Comparison of ENCODE assay signal across 20 cellular contexts in the genomic region with DNA sequence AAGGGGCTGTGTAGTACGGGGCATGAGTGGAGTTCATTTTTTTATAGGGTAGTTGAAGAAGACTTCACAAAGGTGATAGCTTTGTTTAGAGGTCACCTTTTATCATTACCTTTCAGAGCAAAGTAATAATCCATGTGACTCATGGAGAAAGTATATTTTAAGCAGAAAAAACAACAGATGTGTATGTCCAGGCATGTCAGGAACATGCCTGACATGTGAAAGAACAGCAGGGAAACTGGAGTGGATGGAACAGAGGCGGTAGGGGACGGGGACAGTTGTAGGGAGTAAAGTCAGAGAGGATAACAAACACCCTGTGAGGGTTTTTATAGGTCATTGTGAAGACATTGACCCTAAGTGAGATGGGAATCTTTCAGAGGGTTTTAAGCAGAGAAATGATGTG.
DNase-seq lines count a peak whose midpoint lies in the region; ATAC-seq and TF ChIP-seq lines count a peak whose summit lies in the region.
"Had no signal": no experiment of that assay in that cellular context is flagged by ENCODE, and none has a peak within 500 bp of the region (broad histone marks: within the 10 kb centered on the region; RNA-seq: fewer than 3 reads in every experiment).

No MANE protein-coding gene starts in this region.

- H3K36me3 ChIP-seq in Caco-2 (ENCODE audit: control insufficient read depth, insufficient read depth, low read length) (no peaks in the 10 kb centered on the region), GM23338 (ENCODE audit: insufficient read depth) (peaks cover 50% of the 10 kb centered on the region), esophagus squamous epithelium (peaks cover 0 to 70% (median 0%) of the 10 kb centered on the region in 3 donors)
- H3K36me3 ChIP-seq: thoracic aorta had no signal

- intact Hi-C loops in Caco-2 (cut with micrococcal nuclease; ENCODE audit: unreplicated experiment), result no loop called here
- intact Hi-C loops in esophagus squamous epithelium (cut with DNase I), result no loop called here
- intact Hi-C loops in posterior cingulate gyrus (cut with DNase I), result no loop called here

- H3K27ac Mint-ChIP-seq in Caco-2 (ENCODE audit: unreplicated experiment), result peak overlapping the region; percentile 1
- H3K27ac Mint-ChIP-seq in GM23338, result peak overlapping the region; percentile 72; the same call in 1 of the 2 replicates
- peak overlapping the region; percentile 32 for H3K27ac Mint-ChIP-seq in activated naive CD8-positive, alpha-beta T cell treated with anti-CD3 and anti-CD28 coated beads for 36 hours
- peak overlapping the region; percentile 28 for H3K27ac Mint-ChIP-seq in memory B cell
- H3K27ac Mint-ChIP-seq: T-helper 17 cell had no signal

- POLR2A ChIA-PET in Caco-2 (lab: Charles Lee), result no interaction called here

- DNase-seq in Caco-2 (no peak), GM23338 (ENCODE audit: low spot score) (no peak), memory B cell (ENCODE audit: low spot score in 2 of 2) (no peak), esophagus squamous epithelium (lab: John Stamatoyannopoulos, UW) (no peak), posterior cingulate gyrus (no peak)
- DNase-seq in activated naive CD8-positive, alpha-beta T cell treated with anti-CD3 and anti-CD28 coated beads for 36 hours, result no peak
- DNase-seq: activated CD4-positive, CD25-positive, alpha-beta regulatory T cell; activated T-cell treated with anti-CD3 and anti-CD28 coated beads for 4 hours; BE2C; cortex of kidney; left ventricle myocardium superior; MV-4-11; NCI-H2029 treated with DMSO at 0.1 percent for 48 hours; SHP77; stimulated activated CD4-positive, alpha-beta T cell treated with anti-CD3 and anti-CD28 coated beads, Interleukin-4, amount 100 ng/mL, for 1 hour; T-helper 17 cell had no signal

- H3K27me3 ChIP-seq in Caco-2 (replicated peaks; ENCODE audit: control insufficient read depth, insufficient read depth, low read length) (no peaks in the 10 kb centered on the region), GM23338 (ENCODE audit: insufficient read depth) (no peaks in the 10 kb centered on the region), esophagus squamous epithelium (no peaks in the 10 kb centered on the region)
- H3K27me3 ChIP-seq: BE2C had no signal

- no peak overlapping the region for H3K4me3 Mint-ChIP-seq in Caco-2 (ENCODE audit: unreplicated experiment)
- H3K4me3 Mint-ChIP-seq in GM23338, result no peak overlapping the region
- no peak overlapping the region for H3K4me3 Mint-ChIP-seq in activated naive CD8-positive, alpha-beta T cell treated with anti-CD3 and anti-CD28 coated beads for 36 hours
- H3K4me3 Mint-ChIP-seq in memory B cell, result no peak overlapping the region
- H3K4me3 Mint-ChIP-seq: T-helper 17 cell had no signal

- no peaks in the 10 kb centered on the region for H3K4me1 ChIP-seq in Caco-2
- no peaks in the 10 kb centered on the region for H3K4me1 ChIP-seq in GM23338 (ENCODE audit: insufficient read depth)
- H3K4me1 ChIP-seq in esophagus squamous epithelium, result no peaks in the 10 kb centered on the region
- H3K4me1 ChIP-seq: BE2C, parathyroid adenoma had no signal

- TF ChIP-seq POLR2A in esophagus squamous epithelium (IDR thresholded peaks at IDR 0.05), result no peak

- peaks cover 31% of the 10 kb centered on the region for H3K36me3 Mint-ChIP-seq in Caco-2 (ENCODE audit: insufficient read depth, unreplicated experiment)
- peaks cover 82% of the 10 kb centered on the region for H3K36me3 Mint-ChIP-seq in GM23338 (ENCODE audit: low read depth)
- peaks cover 14% of the 10 kb centered on the region for H3K36me3 Mint-ChIP-seq in activated naive CD8-positive, alpha-beta T cell treated with anti-CD3 and anti-CD28 coated beads for 36 hours
- H3K36me3 Mint-ChIP-seq in memory B cell, result peaks cover 16% of the 10 kb centered on the region

- peaks cover 7% of the 10 kb centered on the region; the same call in 1 of the 2 replicates for H4K20me1 ChIP-seq in GM23338 (replicated peaks; ENCODE audit: insufficient read depth)

- H3K27me3 Mint-ChIP-seq in Caco-2 (ENCODE audit: insufficient read depth, unreplicated experiment) (no peaks in the 10 kb centered on the region), GM23338 (ENCODE audit: insufficient read depth, low read depth, poor library complexity) (peaks cover 6% of the 10 kb centered on the region), memory B cell (no peaks in the 10 kb centered on the region)
- H3K27me3 Mint-ChIP-seq in activated naive CD8-positive, alpha-beta T cell treated with anti-CD3 and anti-CD28 coated beads for 36 hours, result no peaks in the 10 kb centered on the region
- H3K27me3 Mint-ChIP-seq: T-helper 17 cell had no signal

- no peak overlapping the region for H2AFZ ChIP-seq in GM23338
- H2AFZ ChIP-seq: parathyroid adenoma had no signal

- no peak overlapping the region for H3K4me2 ChIP-seq in GM23338

- H3K27ac ChIP-seq in GM23338 (ENCODE audit: low read depth) (peak overlapping the region; percentile 66; the same call in 1 of the 2 replicates), esophagus squamous epithelium (no peak overlapping the region)
- H3K27ac ChIP-seq: parathyroid adenoma, thoracic aorta had no signal

- H3K4me1 Mint-ChIP-seq in Caco-2 (ENCODE audit: low read depth, unreplicated experiment) (no peaks in the 10 kb centered on the region), GM23338 (peaks cover 3% of the 10 kb centered on the region; the same call in 1 of the 3 replicates), memory B cell (peaks cover 5% of the 10 kb centered on the region)
- no peaks in the 10 kb centered on the region for H3K4me1 Mint-ChIP-seq in activated naive CD8-positive, alpha-beta T cell treated with anti-CD3 and anti-CD28 coated beads for 36 hours

- no TSS peak for BruUV-seq in Caco-2 (replicated peaks; lab: Mats Ljungman, UMichigan)

- H3K9me3 ChIP-seq in Caco-2, result no peaks in the 10 kb centered on the region
- no peaks in the 10 kb centered on the region for H3K9me3 ChIP-seq in esophagus squamous epithelium
- H3K9me3 ChIP-seq: BE2C, thoracic aorta had no signal

- CTCF ChIA-PET in Caco-2 (lab: Charles Lee), result no interaction called here

- H3F3A ChIP-seq in GM23338 (replicated peaks; ENCODE audit: low read depth), result 0 out of 2 replicates have a peak, but pooled peaks cover 9% of the 10 kb centered on the region

- peaks cover 11% of the 10 kb centered on the region for H3K79me2 ChIP-seq in GM23338 (replicated peaks; ENCODE audit: insufficient read depth)
- H3K79me2 ChIP-seq: parathyroid adenoma had no signal

- WGBS in esophagus squamous epithelium, 2 donors, result 73 to 78% methylated on average over 3 of the region's 3 CpGs

- TF ChIP-seq CTCF in Caco-2 (IDR thresholded peaks at IDR 0.05; ENCODE audit: insufficient read depth in 1 of 2, low read depth in 1 of 2, low read length in 1 of 2, severe bottlenecking in 1 of 2, unreplicated experiment in 1 of 2) (no peak), GM23338 (conservative IDR thresholded peaks at IDR 0.05; ENCODE audit: low read depth in 2 of 2) (no peak), esophagus squamous epithelium (IDR thresholded peaks at IDR 0.05) (no peak)

- ATAC-seq in GM23338, result no peak
- no peak for ATAC-seq in memory B cell (ENCODE audit: low read depth)
- no peak for ATAC-seq in HG03378 (IDR thresholded peaks at IDR 0.05; ENCODE audit: unreplicated experiment)
- ATAC-seq: GM12878, left ventricle myocardium superior, T-helper 17 cell had no signal

- H3K4me3 ChIP-seq in Caco-2 (ENCODE audit: low read depth, low read length) (no peak overlapping the region), GM23338 (no peak overlapping the region), esophagus squamous epithelium (no peak overlapping the region)
- H3K4me3 ChIP-seq: GM12878, thoracic aorta had no signal

- H3K9me3 Mint-ChIP-seq in Caco-2 (ENCODE audit: unreplicated experiment), result no peaks in the 10 kb centered on the region
- no peaks in the 10 kb centered on the region for H3K9me3 Mint-ChIP-seq in GM23338
- H3K9me3 Mint-ChIP-seq in activated naive CD8-positive, alpha-beta T cell treated with anti-CD3 and anti-CD28 coated beads for 36 hours, result no peaks in the 10 kb centered on the region
- H3K9me3 Mint-ChIP-seq in memory B cell, result no peaks in the 10 kb centered on the region

- no peaks in the 10 kb centered on the region for H3K9me2 ChIP-seq in GM23338 (ENCODE audit: insufficient read depth)

TF ChIP-seq in GM23338, 12 proteins besides CTCF, POLR2A, EP300 and RAD21 (continues in another document):
- no peak for TF ChIP-seq EZH2phosphoT487 (IDR thresholded peaks at IDR 0.05; ENCODE audit: unreplicated experiment)
- no peak for TF ChIP-seq EZH2 (IDR thresholded peaks at IDR 0.05; ENCODE audit: low read depth, unreplicated experiment)
- no peak for TF ChIP-seq ETS1 (IDR thresholded peaks at IDR 0.05)
- no peak for TF ChIP-seq JUNB (IDR thresholded peaks at IDR 0.05; ENCODE audit: unreplicated experiment)
- no peak for TF ChIP-seq CREB1 (CRISPR knock-in tag; IDR thresholded peaks at IDR 0.05; ENCODE audit: low read depth)
- TF ChIP-seq NANOG (IDR thresholded peaks at IDR 0.05; ENCODE audit: borderline replicate concordance), result no peak

Comparison
In these comparisons a context has a peak if more than half of its experiments do, and no peak if none do; other contexts are left out.
1. H3K27ac Mint-ChIP-seq: peak in every context shown above with its lines; median percentile 72 in GM23338; 32 in activated naive CD8-positive, alpha-beta T cell treated with anti-CD3 and anti-CD28 coated beads for 36 hours; 28 in memory B cell; 1 in Caco-2.